In genomic region chr11:65502274-65502851, GRCh38 we compare ENCODE assay signal across 8 cellular contexts. TPM values are rescaled to one million over a fixed set of nuclear protein-coding genes. Genes with fewer than 3 reads are reported as not detected.
A peak's percentile ranks its signal among the peaks of the same experiment; 100 is the strongest.
DNase-seq lines count a peak whose midpoint lies in the region; ATAC-seq and TF ChIP-seq lines count a peak whose summit lies in the region.

No MANE protein-coding gene starts in this region.

- H3K27me3 Mint-ChIP-seq in activated CD4-positive, alpha-beta memory T cell treated with anti-CD3 and anti-CD28 coated beads, Interleukin-2, amount 10 ng/mL, durations not matched to agents 7 days and 5 days: no peaks in the 10 kb centered on the region

- peak overlapping the region; percentile 92 for H3K4me3 ChIP-seq in psoas muscle

- H3K27ac ChIP-seq in psoas muscle: peak overlapping the region; percentile 99

- H3K4me1 ChIP-seq in ES-I3 (ENCODE audit: insufficient read depth, low read length) (peaks cover 8% of the 10 kb centered on the region), psoas muscle (peaks cover 24% of the 10 kb centered on the region)

- peak overlapping the region; percentile 100 for H3K9ac ChIP-seq in ES-I3 (ENCODE audit: low read depth, low read length)

- peaks cover 36% of the 10 kb centered on the region for H3K4me1 Mint-ChIP-seq in activated CD4-positive, alpha-beta memory T cell treated with anti-CD3 and anti-CD28 coated beads, Interleukin-2, amount 10 ng/mL, durations not matched to agents 7 days and 5 days

- no peaks in the 10 kb centered on the region; the same call in 1 of the 2 replicates for H3K9me3 ChIP-seq in ES-I3 (ENCODE audit: control insufficient read depth, insufficient read depth, low read length)
- no peaks in the 10 kb centered on the region for H3K9me3 ChIP-seq in psoas muscle

- H3K9me3 Mint-ChIP-seq in activated CD4-positive, alpha-beta memory T cell treated with anti-CD3 and anti-CD28 coated beads, Interleukin-2, amount 10 ng/mL, durations not matched to agents 7 days and 5 days: no peaks in the 10 kb centered on the region

- CTCF ChIA-PET in activated CD4-positive, alpha-beta memory T cell treated with anti-CD3 and anti-CD28 coated beads, Interleukin-2, amount 10 ng/mL, durations not matched to agents 7 days and 5 days (lab: Charles Lee): interaction anchor here (1.5 to 20.8 kb wide), 3 partner anchors 30 to 121 kb away, joined by 4 to 447 read pairs (median 4); partner anchors contain the start of gene NEAT1

- no peak overlapping the region for H3K4me3 Mint-ChIP-seq in activated CD4-positive, alpha-beta memory T cell treated with anti-CD3 and anti-CD28 coated beads, Interleukin-2, amount 10 ng/mL, durations not matched to agents 7 days and 5 days

- DNase-seq in OCI-M1 (lab: John Stamatoyannopoulos, UW) (peak; percentile 68), fibroblast of gingiva (ENCODE audit: low read depth) (peak; percentile 45), psoas muscle (no peak), SKM-1 treated with dmso at 0.1 percent for 144 hours (lab: John Stamatoyannopoulos, UW; ENCODE audit: unreplicated experiment) (no peak)
- no peak for DNase-seq in activated CD4-positive, alpha-beta memory T cell treated with anti-CD3 and anti-CD28 coated beads, Interleukin-2, amount 10 ng/mL, durations not matched to agents 7 days and 5 days

- intact Hi-C loops in psoas muscle (cut with DNase I): no loop called here

- H3K36me3 Mint-ChIP-seq in activated CD4-positive, alpha-beta memory T cell treated with anti-CD3 and anti-CD28 coated beads, Interleukin-2, amount 10 ng/mL, durations not matched to agents 7 days and 5 days (ENCODE audit: low read depth): no peaks in the 10 kb centered on the region

- POLR2A ChIA-PET in activated CD4-positive, alpha-beta memory T cell treated with anti-CD3 and anti-CD28 coated beads, Interleukin-2, amount 10 ng/mL, durations not matched to agents 7 days and 5 days (lab: Charles Lee): interaction anchor here (0.6 to 28.9 kb wide), 32 partner anchors 7 to 642 kb away, joined by 3 to 6840 read pairs (median 5); partner anchors contain the start of genes CCDC85B, DPF2, EHBP1L1 and EHD1

- no peaks in the 10 kb centered on the region for H3K27me3 ChIP-seq in psoas muscle (ENCODE audit: insufficient read depth in 3 of 3, low read length in 2 of 3)

- H3K27ac Mint-ChIP-seq in activated CD4-positive, alpha-beta memory T cell treated with anti-CD3 and anti-CD28 coated beads, Interleukin-2, amount 10 ng/mL, durations not matched to agents 7 days and 5 days: no peak overlapping the region

- ATAC-seq in psoas muscle (no peak), HG02884 (IDR thresholded peaks at IDR 0.05; ENCODE audit: unreplicated experiment) (no peak), HG02623 (IDR thresholded peaks at IDR 0.05; ENCODE audit: unreplicated experiment) (no peak)

- peaks cover 60% of the 10 kb centered on the region for H3K36me3 ChIP-seq in ES-I3 (ENCODE audit: insufficient read depth, low read length)
- peaks cover 8 to 69% of the 10 kb centered on the region in 2 donors for H3K36me3 ChIP-seq in psoas muscle (ENCODE audit: insufficient read depth in 1 of 2, low read depth in 1 of 2)

- TF ChIP-seq CTCF in psoas muscle (IDR thresholded peaks at IDR 0.05): no peak

RNA-seq across cellular contexts. Expression of gene MALAT1, which starts 3.5 kb away (rescaled TPM):
- over 10,000 TPM in 1 of 4 donors, 1,000 to 10,000 TPM in 3; 3,071 to 11,376 (median 4,986) TPM for total RNA-seq in psoas muscle
- 100 to 1,000 TPM; 102 to 846 (median 299) TPM for polyA plus RNA-seq in psoas muscle
- 1,000 to 10,000 TPM; 7,674 to 7,759 TPM for total RNA-seq in activated CD4-positive, alpha-beta memory T cell treated with anti-CD3 and anti-CD28 coated beads, Interleukin-2, amount 10 ng/mL, durations not matched to agents 7 days and 5 days

RNA-seq across cellular contexts. Expression of gene SCYL1, which starts 22.5 kb away (rescaled TPM):
- 100 to 1,000 TPM in 1 of 4 donors, 10 to 100 TPM in 3; 77.8 to 106 (median 92.6) TPM for total RNA-seq in psoas muscle
- polyA plus RNA-seq in psoas muscle: 10 to 100 TPM; 66.9 to 87.4 (median 79.4) TPM
- 10 to 100 TPM; 56.9 to 58.5 TPM for total RNA-seq in activated CD4-positive, alpha-beta memory T cell treated with anti-CD3 and anti-CD28 coated beads, Interleukin-2, amount 10 ng/mL, durations not matched to agents 7 days and 5 days

RNA-seq across cellular contexts. Expression of gene LTBP3, which starts 55.8 kb away (rescaled TPM):
- 10 to 100 TPM; 27.9 to 82.3 (median 51.4) TPM for total RNA-seq in psoas muscle
- polyA plus RNA-seq in psoas muscle: 10 to 100 TPM; 12.7 to 19.2 (median 17.2) TPM
- total RNA-seq in activated CD4-positive, alpha-beta memory T cell treated with anti-CD3 and anti-CD28 coated beads, Interleukin-2, amount 10 ng/mL, durations not matched to agents 7 days and 5 days: 10 to 100 TPM; 55.4 to 60.0 TPM

Comparison
In these comparisons a context has a peak if more than half of its experiments do, and no peak if none do; other contexts are left out.
1. DNase-seq: peak in OCI-M1 (single experiment) and fibroblast of gingiva (single experiment); none in psoas muscle (0 of 2), SKM-1 treated with dmso at 0.1 percent for 144 hours (single experiment) and activated CD4-positive, alpha-beta memory T cell treated with anti-CD3 and anti-CD28 coated beads, Interleukin-2, amount 10 ng/mL, durations not matched to agents 7 days and 5 days (single experiment).